22 cellular contexts compared by ENCODE assay signal in the genomic region with DNA sequence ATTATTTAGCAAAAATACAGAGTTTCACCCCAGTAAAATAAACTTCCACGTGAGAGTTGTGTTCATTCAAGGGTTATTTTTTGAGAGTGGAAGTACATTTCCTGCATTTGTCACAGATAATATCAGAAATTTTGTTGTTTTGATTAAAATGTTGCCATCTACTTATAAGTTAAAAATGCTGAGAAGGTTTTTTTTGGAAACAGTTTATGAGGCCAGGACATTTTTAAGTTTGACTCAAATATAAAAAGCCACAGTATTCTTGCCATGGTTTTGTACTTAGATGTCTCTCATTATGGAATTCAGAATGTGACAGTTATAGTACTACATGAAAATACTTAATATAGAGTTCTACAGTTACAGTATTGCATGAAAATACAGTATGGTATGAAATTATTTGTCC. TPM values are rescaled to one million over a fixed set of nuclear protein-coding genes. Genes with fewer than 3 reads are reported as not detected.
DNase-seq lines count a peak whose midpoint lies in the region; ATAC-seq, FAIRE-seq and TF ChIP-seq lines count a peak whose summit lies in the region.
"Had no signal": no experiment of that assay in that cellular context is flagged by ENCODE, and none has a peak within 500 bp of the region (broad histone marks: within the 10 kb centered on the region; RNA-seq: fewer than 3 reads in every experiment).

No MANE protein-coding gene starts in this region.

- no peaks in the 10 kb centered on the region for H3K27me3 Mint-ChIP-seq in chondrocyte (ENCODE audit: low read depth)
- H3K27me3 Mint-ChIP-seq: CD4-positive, alpha-beta T cell had no signal

- DNase-seq in HepG2 (ENCODE audit: low spot score) (no peak), right lobe of liver (no peak), MM.1S (no peak), chondrocyte (ENCODE audit: low spot score) (no peak), smooth muscle cell (lab: John Stamatoyannopoulos, UW; ENCODE audit: unreplicated experiment) (no peak), GOT3 (lab: John Stamatoyannopoulos, UW) (no peak), NCI-H1048 (lab: John Stamatoyannopoulos, UW) (no peak)
- DNase-seq in central memory CD4-positive, alpha-beta T cell: no peak
- DNase-seq: AML-193; CD4-positive, alpha-beta T cell; DND-41; H7; HFFc6; IMR-90; KBM-7 had no signal

- CTCF ChIA-PET in HepG2 (lab: Yijun Ruan, JAX; ENCODE audit: low intra/inter-chr PET ratio, low total read pairs): no interaction called here

- POLR2A ChIA-PET in HepG2 (lab: Yijun Ruan, JAX): no interaction called here

- TF ChIP-seq CTCF in HepG2 (CRISPR knock-in tag; IDR thresholded peaks at IDR 0.05) (no peak), right lobe of liver (IDR thresholded peaks at IDR 0.05) (no peak), MM.1S (IDR thresholded peaks at IDR 0.05; ENCODE audit: low read length) (no peak), chondrocyte (IDR thresholded peaks at IDR 0.05) (no peak), smooth muscle cell (IDR thresholded peaks at IDR 0.05; ENCODE audit: borderline replicate concordance, insufficient read depth, poor library complexity, severe bottlenecking) (no peak)

- no peak for TF ChIP-seq POLR2A in HepG2 (IDR thresholded peaks at IDR 0.05; ENCODE audit: insufficient read depth in 1 of 2, low read depth in 2 of 2, low read length in 2 of 2)
- TF ChIP-seq POLR2A in right lobe of liver (IDR thresholded peaks at IDR 0.05): no peak

- in situ Hi-C loops in HepG2 (cut with HindIII; ENCODE audit: extremely low pct_ligation_motif_present, low pct_unique_long_range_greater_than_20kb): no loop called here

- H3K9me3 ChIP-seq in HepG2 (ENCODE audit: low read length): no peaks in the 10 kb centered on the region
- H3K9me3 ChIP-seq in right lobe of liver: no peaks in the 10 kb centered on the region
- H3K9me3 ChIP-seq in MM.1S (replicated peaks; ENCODE audit: insufficient read depth, low read length): no peaks in the 10 kb centered on the region
- H3K9me3 ChIP-seq in smooth muscle cell (replicated peaks; ENCODE audit: low read depth): no peaks in the 10 kb centered on the region

- H3K27me3 ChIP-seq in HepG2 (ENCODE audit: control insufficient read depth in 1 of 2, insufficient read depth in 2 of 2, low read length in 2 of 2): no peaks in the 10 kb centered on the region
- no peaks in the 10 kb centered on the region for H3K27me3 ChIP-seq in right lobe of liver
- no peaks in the 10 kb centered on the region for H3K27me3 ChIP-seq in MM.1S (replicated peaks; ENCODE audit: insufficient read depth, low read length)
- no peaks in the 10 kb centered on the region for H3K27me3 ChIP-seq in smooth muscle cell (ENCODE audit: low read depth)

- H3K4me2 ChIP-seq in HepG2 (ENCODE audit: low read depth, low read length) (no peak overlapping the region), MM.1S (ENCODE audit: low read depth, low read length) (no peak overlapping the region), smooth muscle cell (peak overlapping the region; percentile 41)
- H3K4me2 ChIP-seq: GM23338 had no signal

- H3K27ac Mint-ChIP-seq in chondrocyte (ENCODE audit: unreplicated experiment): peak overlapping the region; percentile 76
- H3K27ac Mint-ChIP-seq: HFFc6 had no signal

- peaks cover 15% of the 10 kb centered on the region for H3K36me3 Mint-ChIP-seq in chondrocyte (ENCODE audit: low read depth)

- ATAC-seq in HepG2 (no peak), right lobe of liver (no peak)
- ATAC-seq: GM23338, HCT116 had no signal

- H3K36me3 ChIP-seq in HepG2 (replicated peaks in 1 of 2; ENCODE audit: control insufficient read depth in 1 of 2, insufficient read depth in 2 of 2, low read length in 2 of 2) (peaks cover 26 to 93% of the 10 kb centered on the region in 2 experiments), right lobe of liver (peaks cover 0 to 5% (median 2%) of the 10 kb centered on the region in 4 donors), MM.1S (replicated peaks; ENCODE audit: insufficient read depth, low read length) (peaks cover 36% of the 10 kb centered on the region; the same call in 1 of the 2 replicates), smooth muscle cell (ENCODE audit: low read depth) (peaks cover 11% of the 10 kb centered on the region)

- no peak for TF ChIP-seq RAD21 in HepG2 (CRISPR knock-in tag; IDR thresholded peaks at IDR 0.05)

- 95% methylated on average over 1 of the region's 1 CpG for WGBS in HepG2 (ENCODE audit: low lambda C conversion rate)
- 58% methylated on average over 1 of the region's 1 CpG for WGBS in right lobe of liver (ENCODE audit: insufficient coverage, low coverage, low lambda C conversion rate, missing lambda C conversion rate)
- 93% methylated on average over 1 of the region's 1 CpG for WGBS in smooth muscle cell (ENCODE audit: low lambda C conversion rate)

- H3K79me2 ChIP-seq in HepG2 (ENCODE audit: insufficient read depth, low read length) (no peaks in the 10 kb centered on the region), MM.1S (ENCODE audit: low read length) (peaks cover 80% of the 10 kb centered on the region), smooth muscle cell (ENCODE audit: low read depth) (no peaks in the 10 kb centered on the region)

- H3K4me1 Mint-ChIP-seq in chondrocyte (ENCODE audit: low read depth): peaks cover 38% of the 10 kb centered on the region

- no peak for TF ChIP-seq EP300 in HepG2 (IDR thresholded peaks at IDR 0.05; ENCODE audit: low read depth in 2 of 2, low read length in 2 of 2)
- no peak for TF ChIP-seq EP300 in HepG2 (CRISPR knock-in tag; IDR thresholded peaks at IDR 0.05; ENCODE audit: borderline replicate concordance)

- no peaks in the 10 kb centered on the region for H3K9me2 ChIP-seq in MM.1S (replicated peaks; ENCODE audit: insufficient read depth, low read length)

- H4K20me1 ChIP-seq in HepG2 (ENCODE audit: insufficient read depth, low read length) (peaks cover 15% of the 10 kb centered on the region; the same call in 1 of the 2 replicates), MM.1S (ENCODE audit: insufficient read depth, low read length) (no peaks in the 10 kb centered on the region), smooth muscle cell (ENCODE audit: low read depth) (peaks cover 83% of the 10 kb centered on the region)

- no TSS peak for BruUV-seq in HepG2 (replicated peaks; lab: Mats Ljungman, UMichigan)

- H2AFZ ChIP-seq in HepG2 (ENCODE audit: low read length) (no peak overlapping the region), MM.1S (ENCODE audit: low read length) (no peak overlapping the region), smooth muscle cell (ENCODE audit: low read depth) (no peak overlapping the region)
- H2AFZ ChIP-seq: GM23338 had no signal

- H3K9ac ChIP-seq in HepG2 (ENCODE audit: insufficient read depth, low read depth, low read length) (no peak overlapping the region), MM.1S (ENCODE audit: low read length) (no peak overlapping the region), smooth muscle cell (ENCODE audit: low read depth) (no peak overlapping the region)

- intact Hi-C loops in HepG2 (cut with micrococcal nuclease; ENCODE audit: unreplicated experiment) (no loop called here), right lobe of liver (cut with DNase I) (no loop called here)

- H3K9me3 Mint-ChIP-seq in chondrocyte (ENCODE audit: low read depth): no peaks in the 10 kb centered on the region
- H3K9me3 Mint-ChIP-seq: CD4-positive, alpha-beta T cell; GM23338; HFFc6 had no signal

- H3K4me1 ChIP-seq in HepG2 (ENCODE audit: insufficient read depth, low read length): no peaks in the 10 kb centered on the region
- no peaks in the 10 kb centered on the region for H3K4me1 ChIP-seq in right lobe of liver
- peaks cover 51% of the 10 kb centered on the region for H3K4me1 ChIP-seq in MM.1S (ENCODE audit: low read length)
- peaks cover 7% of the 10 kb centered on the region for H3K4me1 ChIP-seq in smooth muscle cell (ENCODE audit: low read depth)

- H3K27ac ChIP-seq in HepG2 (ENCODE audit: extremely low read length, insufficient read depth, low read length) (no peak overlapping the region), right lobe of liver (no peak overlapping the region), MM.1S (ENCODE audit: low read length) (peak overlapping the region; percentile 12; the same call in 1 of the 2 replicates), smooth muscle cell (ENCODE audit: low read depth) (no peak overlapping the region)
- H3K27ac ChIP-seq: C4-2B, HL-60 had no signal

- no peak overlapping the region for H3K4me3 ChIP-seq in HepG2 (replicated peaks in 1 of 3; ENCODE audit: insufficient read depth in 1 of 3, low read depth in 2 of 3, low read length in 3 of 3)
- no peak overlapping the region for H3K4me3 ChIP-seq in right lobe of liver
- H3K4me3 ChIP-seq in MM.1S (ENCODE audit: low read length): no peak overlapping the region
- no peak overlapping the region for H3K4me3 ChIP-seq in smooth muscle cell
- H3K4me3 ChIP-seq: GM23338 had no signal

- H3F3A ChIP-seq in MM.1S (ENCODE audit: insufficient read depth, low read length) (peaks cover 38% of the 10 kb centered on the region), smooth muscle cell (ENCODE audit: low read depth) (peaks cover 4% of the 10 kb centered on the region)

- no peak for FAIRE-seq in HepG2 (lab: Jason Lieb, UNC)
- FAIRE-seq: A204.1, G401.6, GM12891 had no signal

- no peak overlapping the region for H3K4me3 Mint-ChIP-seq in chondrocyte (ENCODE audit: unreplicated experiment)
- H3K4me3 Mint-ChIP-seq: CD4-positive, alpha-beta T cell; GM23338; HFFc6 had no signal

RNA-seq across cellular contexts. Expression of a gene that starts 44.0 kb away (rescaled TPM):
- total RNA-seq in HepG2 (2016; rRNA removed; fragmentation: Illumina TruSeq; extraction: Trizol): 11.9 and 12.0 TPM in 2 replicates
- total RNA-seq in HepG2 (2016; cell fraction: cytosol; rRNA removed; fragmentation: Illumina TruSeq; extraction: Trizol; ENCODE audit: low read depth): 14.8 and 16.0 TPM in 2 replicates
- 11.1 and 15.0 TPM in 2 replicates for total RNA-seq in HepG2 (2016; cell fraction: insoluble cytoplasmic fraction; rRNA removed; fragmentation: Illumina TruSeq; extraction: Trizol)
- total RNA-seq in HepG2 (2016; cell fraction: membrane; rRNA removed; fragmentation: Illumina TruSeq; extraction: Trizol): 5.0 and 6.4 TPM in 2 replicates
- total RNA-seq in HepG2 (2016; cell fraction: nucleus; rRNA removed; fragmentation: Illumina TruSeq; extraction: Trizol): 14.8 and 15.2 TPM in 2 replicates
- 84.7 and 96.9 TPM in 2 replicates for polyA plus RNA-seq in HepG2 (2011; rRNA removed)
- polyA plus RNA-seq in HepG2 (2011; cell fraction: cytosol; rRNA removed): 30.7 and 32.7 TPM in 2 replicates
- polyA plus RNA-seq in HepG2 (2011; cell fraction: nucleus; rRNA removed): 67.8 and 93.1 TPM in 2 replicates
- 25.5 and 44.1 TPM in 2 replicates for polyA plus RNA-seq in HepG2 (2012)
- polyA plus RNA-seq in HepG2 (2016; cell fraction: cytosol; fragmentation: Illumina TruSeq; extraction: Trizol; ENCODE audit: low read depth): 0.77 and 0.79 TPM in 2 replicates
- polyA plus RNA-seq in HepG2 (2016; cell fraction: insoluble cytoplasmic fraction; fragmentation: Illumina TruSeq; extraction: Trizol; ENCODE audit: low read depth): 7.5 and 10.2 TPM in 2 replicates
- 2.4 and 2.7 TPM in 2 replicates for polyA plus RNA-seq in HepG2 (2016; cell fraction: membrane; fragmentation: Illumina TruSeq; extraction: Trizol; ENCODE audit: low read depth)
- polyA plus RNA-seq in HepG2 (2016; cell fraction: nucleus; fragmentation: Illumina TruSeq; extraction: Trizol; ENCODE audit: insufficient read depth, low read depth): 10.4 and 11.5 TPM in 2 replicates
- polyA minus RNA-seq in HepG2 (2011; rRNA and poly(A)+ RNA removed; ENCODE audit: low replicate concordance): 33.6 and 117 TPM in 2 replicates
- 65.8 and 77.1 TPM in 2 replicates for polyA minus RNA-seq in HepG2 (2011; cell fraction: cytosol; rRNA and poly(A)+ RNA removed)
- polyA minus RNA-seq in HepG2 (2011; cell fraction: nucleus; rRNA and poly(A)+ RNA removed): 205 and 237 TPM in 2 replicates
- 10 to 100 TPM in 3 of 6 experiments, 1 to 10 TPM in 3; 5.0 to 34.1 (median 9.6) TPM for total RNA-seq in right lobe of liver
- total RNA-seq in chondrocyte: 13.9 to 27.9 TPM (median 27.6 TPM) in 3 replicates
- 33.9 and 39.5 TPM in 2 replicates for total RNA-seq in smooth muscle cell
- 18.0 and 29.1 TPM in 2 replicates for polyA plus RNA-seq in smooth muscle cell
